24 cellular contexts compared by ENCODE assay signal in the genomic region with DNA sequence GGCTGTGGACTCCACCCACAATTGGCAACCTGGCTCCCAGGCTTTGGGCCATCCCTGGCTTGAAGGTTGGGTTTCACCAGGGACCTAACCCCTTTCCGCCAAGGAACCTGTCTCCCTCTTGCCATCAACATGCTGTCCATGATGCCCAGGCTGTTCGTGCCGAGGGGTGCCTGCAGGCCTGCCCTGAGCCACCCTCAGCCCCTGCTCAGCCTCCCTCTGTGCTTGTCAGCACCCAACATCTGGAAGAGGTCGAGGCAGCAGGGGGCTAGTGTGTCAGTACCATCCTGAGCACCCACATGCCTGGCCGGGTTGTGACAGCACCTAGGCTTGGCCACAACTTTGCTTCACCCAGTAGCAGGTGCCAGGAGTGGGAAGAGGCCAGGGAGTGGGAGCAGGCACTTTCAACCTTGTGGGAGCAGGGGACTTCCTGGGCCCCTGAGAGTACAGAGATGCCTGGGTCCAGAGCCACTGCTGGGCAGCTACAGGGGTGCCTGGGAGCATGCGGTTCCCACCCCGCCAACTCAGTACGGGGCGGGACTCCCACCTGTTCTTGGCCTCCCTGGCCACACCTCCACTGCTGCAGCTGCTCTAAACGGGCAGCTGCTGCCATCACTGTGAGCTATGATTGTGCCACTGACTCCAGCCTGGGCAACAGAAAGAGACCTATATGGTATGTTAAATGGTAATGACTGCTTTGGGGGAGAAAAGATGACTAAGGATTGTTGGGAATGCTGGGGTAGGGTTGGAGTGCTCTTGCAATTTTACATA. TPM values are rescaled to one million over a fixed set of nuclear protein-coding genes. Genes with fewer than 3 reads are reported as not detected.
"Had no signal": no experiment of that assay in that cellular context is flagged by ENCODE, and none has a peak within 500 bp of the region (broad histone marks: within the 10 kb centered on the region; RNA-seq: fewer than 3 reads in every experiment).

No MANE protein-coding gene starts in this region.

- H3K27me3 ChIP-seq: breast epithelium, colonic mucosa, left lung, thyroid gland had no signal

- DNase-seq: activated CD4-positive, alpha-beta T cell treated with anti-CD3 and anti-CD28 coated beads, Interleukin-2, amount 10 ng/mL, durations not matched to agents 7 days and 5 days; activated CD4-positive, CD25-positive, alpha-beta regulatory T cell treated with anti-CD3 and anti-CD28 coated beads, Interleukin-2, amount 50 U/mL, for 72 hours; activated CD8-positive, alpha-beta memory T cell treated with anti-CD3 and anti-CD28 coated beads, Interleukin-2, amount 10 ng/mL, durations not matched to agents 7 days and 5 days; activated CD8-positive, alpha-beta T cell treated with anti-CD3 and anti-CD28 coated beads for 36 hours; activated gamma-delta T cell; activated naive CD4-positive, alpha-beta T cell treated with anti-CD3 and anti-CD28 coated beads, Interleukin-2, amount 50 U/mL, for 16 hours; activated T-cell treated with anti-CD3 and anti-CD28 coated beads for 4 hours; colonic mucosa; immature natural killer cell; kidney glomerular epithelial cell; naive B cell; occipital lobe; stimulated activated CD4-positive, alpha-beta T cell treated with anti-CD3 and anti-CD28 coated beads, Interleukin-1b, Interleukin-23, amount 100 ng/mL, for 48 hours; substantia nigra; T-helper 1 cell; thyroid gland; WERI-Rb-1 had no signal

- H3K4me1 ChIP-seq: breast epithelium, colonic mucosa, thyroid gland had no signal

- H3K4me3 ChIP-seq: breast epithelium, colonic mucosa, left lung, lung, thyroid gland had no signal

- H3K9me3 ChIP-seq: breast epithelium, colonic mucosa, left lung, thyroid gland had no signal

- FAIRE-seq: TTC549 had no signal

- ATAC-seq: activated CD8-positive, alpha-beta memory T cell treated with anti-CD3 and anti-CD28 coated beads, Interleukin-2, amount 10 ng/mL, durations not matched to agents 7 days and 5 days; activated CD8-positive, alpha-beta T cell treated with anti-CD3 and anti-CD28 coated beads for 36 hours; left lung had no signal

- H3K36me3 ChIP-seq: breast epithelium, colonic mucosa, left lung, thyroid gland, WERI-Rb-1 had no signal

- H3K27ac ChIP-seq: breast epithelium, colonic mucosa, epithelial cell of prostate, left lung, thyroid gland, WERI-Rb-1 had no signal

RNA-seq across cellular contexts. Expression of gene PDCD1LG2, which starts 6.3 kb away (rescaled TPM):
- total RNA-seq: progenitor cell of endocrine pancreas had no signal
- polyA plus RNA-seq: neural cell had no signal
